Comparison of ENCODE assay signal across 35 cellular contexts in the genomic region with DNA sequence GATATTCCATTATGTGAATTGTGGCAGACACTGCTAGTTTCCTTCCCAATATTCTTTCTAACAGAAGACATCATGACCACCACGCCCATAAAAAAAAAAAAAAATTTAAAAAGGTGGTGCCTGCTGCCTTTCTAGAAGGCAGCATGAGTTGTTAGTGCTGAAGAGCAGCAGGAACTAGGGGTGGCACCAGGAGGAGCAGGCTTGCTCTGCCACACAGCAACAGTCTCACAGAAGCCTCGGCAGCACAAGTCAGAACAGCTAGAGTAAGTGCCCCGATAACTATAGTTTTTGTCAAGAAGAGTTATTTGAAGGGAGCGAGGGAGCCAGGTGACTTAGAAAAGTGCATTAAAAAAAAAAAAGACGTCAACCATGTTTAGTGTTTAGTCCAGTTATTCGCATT.
"Had no signal": no experiment of that assay in that cellular context is flagged by ENCODE, and none has a peak within 500 bp of the region (broad histone marks: within the 10 kb centered on the region; RNA-seq: fewer than 3 reads in every experiment).

No MANE protein-coding gene starts in this region.

- H3K4me1 ChIP-seq: adrenal gland, body of pancreas had no signal

- H3K27me3 ChIP-seq: adrenal gland, body of pancreas, brain microvascular endothelial cell, cardiac muscle cell had no signal

- H3K36me3 Mint-ChIP-seq: activated naive CD4-positive, alpha-beta T cell treated with anti-CD3 and anti-CD28 coated beads, Interleukin-2, amount 50 U/mL, for 72 hours had no signal

- H3K27me3 Mint-ChIP-seq: activated CD4-positive, alpha-beta memory T cell treated with anti-CD3 and anti-CD28 coated beads for 36 hours; activated CD4-positive, alpha-beta T cell treated with anti-CD3 and anti-CD28 coated beads, Interleukin-2, amount 10 ng/mL, durations not matched to agents 24 days and 14 days; activated CD8-positive, alpha-beta T cell treated with anti-CD3 and anti-CD28 coated beads for 36 hours; activated T-helper 17 cell treated with anti-CD3 and anti-CD28 coated beads, Interleukin-2, amount 50 U/mL, for 72 hours had no signal

- H3K27ac ChIP-seq: adrenal gland, body of pancreas, brain microvascular endothelial cell, VCaP had no signal

- H3K36me3 ChIP-seq: brain microvascular endothelial cell had no signal

- ATAC-seq: activated CD8-positive, alpha-beta T cell treated with anti-CD3 and anti-CD28 coated beads for 36 hours; activated naive CD4-positive, alpha-beta T cell treated with anti-CD3 and anti-CD28 coated beads, Interleukin-2, amount 50 U/mL, for 72 hours; activated T-cell treated with anti-CD3 and anti-CD28 coated beads, Interleukin-2, amount 50 U/mL, for 4 hours; activated T-cell treated with anti-CD3 and anti-CD28 coated beads, Interleukin-2, amount 50 U/mL, for 72 hours; activated T-helper 17 cell treated with anti-CD3 and anti-CD28 coated beads, Interleukin-2, amount 50 U/mL, for 72 hours; body of pancreas had no signal

- H3K4me1 Mint-ChIP-seq: activated B cell treated with CpG ODN at 0.5 μM for 24 hours; activated CD4-positive, alpha-beta T cell treated with anti-CD3 and anti-CD28 coated beads, Interleukin-2, amount 10 ng/mL, durations not matched to agents 24 days and 14 days; activated T-helper 17 cell treated with anti-CD3 and anti-CD28 coated beads, Interleukin-2, amount 50 U/mL, for 72 hours had no signal

- H3K4me3 Mint-ChIP-seq: activated B cell treated with CpG ODN at 0.5 μM for 24 hours; activated CD4-positive, alpha-beta memory T cell treated with anti-CD3 and anti-CD28 coated beads for 36 hours; activated CD4-positive, alpha-beta T cell treated with anti-CD3 and anti-CD28 coated beads, Interleukin-2, amount 10 ng/mL, durations not matched to agents 24 days and 14 days; activated CD8-positive, alpha-beta T cell treated with anti-CD3 and anti-CD28 coated beads for 36 hours; activated naive CD4-positive, alpha-beta T cell treated with anti-CD3 and anti-CD28 coated beads for 36 hours; activated T-cell treated with anti-CD3 and anti-CD28 coated beads, Interleukin-2, amount 50 U/mL, for 4 hours; activated T-cell treated with anti-CD3 and anti-CD28 coated beads, Interleukin-2, amount 50 U/mL, for 72 hours; activated T-helper 1 cell treated with anti-CD3 and anti-CD28 coated beads, Interleukin-12 subunit alpha, Interleukin-12 subunit beta, Interleukin-2, Interleukin-4 antibody, amounts not matched to agents 30 ng/mL and 10 ng/mL and 1 ng/mL, durations not matched to agents 14 hours and 24 hours and 36 hours; activated T-helper 17 cell treated with anti-CD3 and anti-CD28 coated beads, Interleukin-2, amount 50 U/mL, for 72 hours; T-helper 1 cell treated with Interleukin-12 subunit alpha and Interleukin-12 subunit beta and Interleukin-4 antibody, amounts not matched to agents 30 μg/mL and 1 μg/mL, for 36 hours; T-helper 2 cell treated with Interferon-gamma antibody and Interleukin-4, amounts not matched to agents 5 μg/mL and 100 μg/mL, for 36 hours had no signal

- H3K27ac Mint-ChIP-seq: activated B cell treated with CpG ODN at 0.5 μM for 24 hours; activated CD4-positive, alpha-beta memory T cell treated with anti-CD3 and anti-CD28 coated beads for 36 hours; activated CD4-positive, alpha-beta T cell treated with anti-CD3 and anti-CD28 coated beads, Interleukin-2, amount 10 ng/mL, durations not matched to agents 24 days and 14 days; activated CD8-positive, alpha-beta T cell treated with anti-CD3 and anti-CD28 coated beads for 36 hours; activated naive CD4-positive, alpha-beta T cell treated with anti-CD3 and anti-CD28 coated beads for 36 hours; activated naive CD4-positive, alpha-beta T cell treated with anti-CD3 and anti-CD28 coated beads, Interleukin-2, amount 50 U/mL, for 72 hours; activated T-cell treated with anti-CD3 and anti-CD28 coated beads, Interleukin-2, amount 50 U/mL, for 72 hours; activated T-helper 1 cell treated with anti-CD3 and anti-CD28 coated beads, Interleukin-12 subunit alpha, Interleukin-12 subunit beta, Interleukin-2, Interleukin-4 antibody, amounts not matched to agents 30 ng/mL and 10 ng/mL and 1 ng/mL, durations not matched to agents 14 hours and 24 hours and 36 hours; activated T-helper 17 cell treated with anti-CD3 and anti-CD28 coated beads, Interleukin-2, amount 50 U/mL, for 72 hours; T-helper 1 cell treated with Interleukin-12 subunit alpha and Interleukin-12 subunit beta and Interleukin-4 antibody, amounts not matched to agents 30 μg/mL and 1 μg/mL, for 36 hours; T-helper 2 cell treated with Interferon-gamma antibody and Interleukin-4, amounts not matched to agents 5 μg/mL and 100 μg/mL, for 36 hours had no signal

- H3K4me3 ChIP-seq: adrenal gland, body of pancreas, cardiac muscle cell had no signal

- H3K9me3 Mint-ChIP-seq: activated B cell treated with CpG ODN at 0.5 μM for 24 hours; activated CD4-positive, alpha-beta memory T cell treated with anti-CD3 and anti-CD28 coated beads for 36 hours; activated CD4-positive, alpha-beta T cell treated with anti-CD3 and anti-CD28 coated beads, Interleukin-2, amount 10 ng/mL, durations not matched to agents 24 days and 14 days; activated CD8-positive, alpha-beta T cell treated with anti-CD3 and anti-CD28 coated beads for 36 hours; activated naive CD4-positive, alpha-beta T cell treated with anti-CD3 and anti-CD28 coated beads for 36 hours; activated naive CD4-positive, alpha-beta T cell treated with anti-CD3 and anti-CD28 coated beads, Interleukin-2, amount 50 U/mL, for 72 hours; activated T-cell treated with anti-CD3 and anti-CD28 coated beads, Interleukin-2, amount 50 U/mL, for 4 hours; activated T-cell treated with anti-CD3 and anti-CD28 coated beads, Interleukin-2, amount 50 U/mL, for 72 hours; activated T-helper 1 cell treated with anti-CD3 and anti-CD28 coated beads, Interleukin-12 subunit alpha, Interleukin-12 subunit beta, Interleukin-2, Interleukin-4 antibody, amounts not matched to agents 30 ng/mL and 10 ng/mL and 1 ng/mL, durations not matched to agents 14 hours and 24 hours and 36 hours; activated T-helper 17 cell treated with anti-CD3 and anti-CD28 coated beads, Interleukin-2, amount 50 U/mL, for 72 hours; T-helper 1 cell treated with Interleukin-12 subunit alpha and Interleukin-12 subunit beta and Interleukin-4 antibody, amounts not matched to agents 30 μg/mL and 1 μg/mL, for 36 hours; T-helper 2 cell treated with Interferon-gamma antibody and Interleukin-4, amounts not matched to agents 5 μg/mL and 100 μg/mL, for 36 hours had no signal

- H3K9me3 ChIP-seq: adrenal gland, body of pancreas had no signal

- DNase-seq: activated B cell treated with CpG ODN at 0.5 μM for 24 hours; activated CD4-positive, alpha-beta memory T cell treated with anti-CD3 and anti-CD28 coated beads for 36 hours; activated CD4-positive, alpha-beta T cell treated with anti-CD3 and anti-CD28 coated beads for 4 hours; activated CD4-positive, alpha-beta T cell treated with anti-CD3 and anti-CD28 coated beads, Interleukin-2, amount 10 ng/mL, durations not matched to agents 24 days and 14 days; activated CD4-positive, alpha-beta T cell treated with anti-CD3 and anti-CD28 coated beads, Interleukin-2, amount 50 U/mL, for 1 hour; activated CD4-positive, alpha-beta T cell treated with anti-CD3 and anti-CD28 coated beads, Interleukin-2, amount 50 U/mL, for 4 hours; activated CD4-positive, CD25-positive, alpha-beta regulatory T cell treated with anti-CD3 and anti-CD28 coated beads, Interleukin-2, amount 50 U/mL, for 72 hours; activated CD8-positive, alpha-beta memory T cell treated with anti-CD3 and anti-CD28 coated beads, Interleukin-2, amount 50 U/mL, for 4 hours; activated CD8-positive, alpha-beta T cell treated with anti-CD3 and anti-CD28 coated beads for 36 hours; activated effector memory CD4-positive, alpha-beta T cell treated with anti-CD3 and anti-CD28 coated beads, Interleukin-2, amount 50 U/mL, for 16 hours; activated gamma-delta T cell treated with Interleukin-2 at 50 U/mL for 16 hours; activated naive CD4-positive, alpha-beta T cell; activated naive CD4-positive, alpha-beta T cell treated with anti-CD3 and anti-CD28 coated beads for 36 hours; activated naive CD4-positive, alpha-beta T cell treated with anti-CD3 and anti-CD28 coated beads, Interleukin-2, amount 50 U/mL, for 16 hours; activated T-cell treated with anti-CD3 and anti-CD28 coated beads for 4 hours; activated T-cell treated with anti-CD3 and anti-CD28 coated beads, Interleukin-2, amount 50 U/mL, for 1 hour; activated T-cell treated with anti-CD3 and anti-CD28 coated beads, Interleukin-2, amount 50 U/mL, for 4 hours; activated T-cell treated with anti-CD3 and anti-CD28 coated beads, Interleukin-2, amount 50 U/mL, for 72 hours; adrenal gland; amniotic stem cell; aorta; body of pancreas; brain microvascular endothelial cell; central memory CD4-positive, alpha-beta T cell; cerebellar nuclear complex; T-helper 1 cell; T-helper 2 cell; T-helper 9 cell had no signal
